14 cellular contexts compared by ENCODE assay signal in genomic region chr17:44781553-44782348, GRCh38. TPM values are rescaled to one million over a fixed set of nuclear protein-coding genes. Genes with fewer than 3 reads are reported as not detected.
DNase-seq lines count a peak whose midpoint lies in the region; ATAC-seq and TF ChIP-seq lines count a peak whose summit lies in the region.
"Had no signal": no experiment of that assay in that cellular context is flagged by ENCODE, and none has a peak within 500 bp of the region (broad histone marks: within the 10 kb centered on the region; RNA-seq: fewer than 3 reads in every experiment).

No MANE protein-coding gene starts in this region.

- H3K9ac ChIP-seq in muscle layer of colon (ENCODE audit: low read length), result no peak overlapping the region

- peaks cover 34% of the 10 kb centered on the region for H3K4me1 Mint-ChIP-seq in WTC11

- intact Hi-C loops in thyroid gland (cut with DNase I), result no loop called here

- no peak overlapping the region for H3K4me3 ChIP-seq in cardiac muscle cell
- H3K4me3 ChIP-seq in muscle layer of colon (ENCODE audit: low read depth in 1 of 2, low read length in 2 of 2), result no peak overlapping the region
- H3K4me3 ChIP-seq in thyroid gland (replicated peaks in 1 of 3), result no peak overlapping the region
- H3K4me3 ChIP-seq: BLaER1 treated with 17β-estradiol and CSF1 and Interleukin-3, amounts not matched to agents 10 nM and 100 nM had no signal

- POLR2A ChIA-PET in WTC11 (lab: Charles Lee), result no interaction called here

- H3K9me3 Mint-ChIP-seq in WTC11, result no peaks in the 10 kb centered on the region

- H3K36me3 ChIP-seq in cardiac muscle cell (no peaks in the 10 kb centered on the region), muscle layer of colon (ENCODE audit: insufficient read depth, low read length) (no peaks in the 10 kb centered on the region), thyroid gland (no peaks in the 10 kb centered on the region)
- H3K36me3 ChIP-seq: BLaER1 treated with 17β-estradiol and CSF1 and Interleukin-3, amounts not matched to agents 10 nM and 100 nM had no signal

- TF ChIP-seq CTCF in WTC11 (IDR thresholded peaks at IDR 0.05) (no peak), cardiac muscle cell (IDR thresholded peaks at IDR 0.05; ENCODE audit: low read depth, low read length) (no peak), thyroid gland (IDR thresholded peaks at IDR 0.05) (no peak)

- TF ChIP-seq POLR2A in thyroid gland (IDR thresholded peaks at IDR 0.05), result no peak

- 51 to 52% methylated on average over 18 of the region's 18 CpGs for WGBS in thyroid gland, 2 donors

- peak; percentile 42 for DNase-seq in WTC11 (ENCODE audit: low spot score)
- peak in 1 of 2 donors; percentile 27 for DNase-seq in cardiac muscle cell (ENCODE audit: low read depth in 1 of 2, low spot score in 1 of 2)
- no peak for DNase-seq in thyroid gland
- DNase-seq in GM03348 (ENCODE audit: low spot score), result no peak
- DNase-seq in activated naive CD4-positive, alpha-beta T cell treated with Interleukin-2 at 50 U/mL for 16 hours, result no peak
- DNase-seq in SHP77 treated with DMSO at 0.1 percent for 48 hours (lab: John Stamatoyannopoulos, UW), result no peak
- DNase-seq: activated CD8-positive, alpha-beta memory T cell treated with anti-CD3 and anti-CD28 coated beads, Interleukin-2, amount 50 U/mL, for 4 hours; dermis blood vessel endothelial cell; NCI-H2107; stimulated activated CD4-positive, alpha-beta T cell treated with anti-CD3 and anti-CD28 coated beads, Interleukin-2, amount 100 ng/mL, for 48 hours; stimulated activated naive CD4-positive, alpha-beta T cell had no signal

- H3K4me3 Mint-ChIP-seq in WTC11, result peak overlapping the region; percentile 2; the same call in 1 of the 2 replicates

- CTCF ChIA-PET in WTC11 (lab: Charles Lee), result interaction anchor here (0.6 to 4.8 kb wide), 11 partner anchors 11 to 406 kb away, joined by 3 to 32 read pairs (median 4); partner anchors contain the start of genes ADAM11 and HIGD1B

- peaks cover 26% of the 10 kb centered on the region for H3K4me1 ChIP-seq in cardiac muscle cell (ENCODE audit: low read depth)
- peaks cover 44% of the 10 kb centered on the region for H3K4me1 ChIP-seq in muscle layer of colon (ENCODE audit: insufficient read depth, low read length)
- H3K4me1 ChIP-seq in thyroid gland, result peaks cover 2 to 18% of the 10 kb centered on the region in 2 donors

- ATAC-seq in WTC11, result peak; percentile 70
- ATAC-seq in HG03521 (IDR thresholded peaks at IDR 0.05; ENCODE audit: unreplicated experiment), result no peak

- H3K27me3 Mint-ChIP-seq in WTC11 (ENCODE audit: low read depth), result peaks cover 14% of the 10 kb centered on the region

- H3K9me3 ChIP-seq in cardiac muscle cell (ENCODE audit: low read depth), result no peaks in the 10 kb centered on the region
- H3K9me3 ChIP-seq in muscle layer of colon (ENCODE audit: low read length), result no peaks in the 10 kb centered on the region
- no peaks in the 10 kb centered on the region for H3K9me3 ChIP-seq in thyroid gland
- H3K9me3 ChIP-seq: BLaER1 treated with 17β-estradiol and CSF1 and Interleukin-3, amounts not matched to agents 10 nM and 100 nM had no signal

- peak overlapping the region; percentile 83 for H3K27ac Mint-ChIP-seq in WTC11

- H3K27ac ChIP-seq in cardiac muscle cell, result peak overlapping the region; percentile 28
- peak overlapping the region; percentile 77 for H3K27ac ChIP-seq in muscle layer of colon (ENCODE audit: low read depth, low read length)
- H3K27ac ChIP-seq in thyroid gland, result peak overlapping the region; percentile 8 to 50 (median 21)
- H3K27ac ChIP-seq: BLaER1 treated with 17β-estradiol and CSF1 and Interleukin-3, amounts not matched to agents 10 nM and 100 nM had no signal

- H3K27me3 ChIP-seq in cardiac muscle cell (no peaks in the 10 kb centered on the region), muscle layer of colon (ENCODE audit: control insufficient read depth in 1 of 2, insufficient read depth in 2 of 2, low read length in 2 of 2) (no peaks in the 10 kb centered on the region), thyroid gland (no peaks in the 10 kb centered on the region)

- no peaks in the 10 kb centered on the region for H3K36me3 Mint-ChIP-seq in WTC11

TF ChIP-seq in WTC11, 78 proteins besides CTCF, POLR2A, EP300 and RAD21:
- TF ChIP-seq ZNF671 (CRISPR knock-in tag; IDR thresholded peaks at IDR 0.05) (no peak), ETV6 (CRISPR knock-in tag; IDR thresholded peaks at IDR 0.05) (peak; percentile 77), MXD4 (CRISPR knock-in tag; IDR thresholded peaks at IDR 0.05; ENCODE audit: borderline replicate concordance) (no peak), CDX4 (CRISPR knock-in tag; IDR thresholded peaks at IDR 0.05; ENCODE audit: borderline replicate concordance) (no peak)

RNA-seq across cellular contexts. Expression of gene ADAM11, which starts 23.0 kb away (rescaled TPM):
- total RNA-seq in WTC11 (2021) (3.0 to 4.1 TPM (median 3.2 TPM) in 3 replicates), cardiac muscle cell (72.3 and 116 TPM in 2 replicates), thyroid gland (under 1 TPM in 3 of 4 donors, not detected in 1; 0.22 to 0.29 (median 0.27) TPM)
- polyA plus RNA-seq in cardiac muscle cell, result 22.3 and 29.1 TPM in 2 replicates

RNA-seq across cellular contexts. Expression of gene GJC1, which starts 48.3 kb away (rescaled TPM):
- total RNA-seq in WTC11 (2021), result 102 to 107 TPM (median 104 TPM) in 3 replicates
- total RNA-seq in cardiac muscle cell, result 25.8 and 37.3 TPM in 2 replicates
- polyA plus RNA-seq in cardiac muscle cell, result 14.8 and 27.0 TPM in 2 replicates
- 1 to 10 TPM; 1.4 to 6.1 (median 3.8) TPM for total RNA-seq in thyroid gland

Comparison
In these comparisons a context has a peak if more than half of its experiments do, and no peak if none do; other contexts are left out.
1. H3K27ac ChIP-seq: peak in every context shown above with its lines; median percentile 77 in muscle layer of colon; 28 in cardiac muscle cell; 21 in thyroid gland.
2. RNA of gene ADAM11, which starts 23.0 kb away (total RNA-seq): 72.3 to 116 TPM in cardiac muscle cell; 3.0 to 4.1 TPM in WTC11 and 0.22 to 0.29 TPM in thyroid gland; every median in the first group is over 10 times any median in the second.